Comparison of ENCODE assay signal across 19 cellular contexts in genomic region chr5:1378866-1379659, GRCh38. TPM values are rescaled to one million over a fixed set of nuclear protein-coding genes. Genes with fewer than 3 reads are reported as not detected.
DNase-seq lines count a peak whose midpoint lies in the region; FAIRE-seq and TF ChIP-seq lines count a peak whose summit lies in the region.
"Had no signal": no experiment of that assay in that cellular context is flagged by ENCODE, and none has a peak within 500 bp of the region (broad histone marks: within the 10 kb centered on the region; RNA-seq: fewer than 3 reads in every experiment).

No MANE protein-coding gene starts in this region.

- H3K9ac ChIP-seq in kidney (ENCODE audit: low read length in 2 of 2), result no peak overlapping the region
- H3K9ac ChIP-seq: BLaER1 treated with 17β-estradiol and CSF1 and Interleukin-3, amounts not matched to agents 10 nM and 100 nM had no signal

- no peaks in the 10 kb centered on the region for H3K36me3 Mint-ChIP-seq in activated naive CD4-positive, alpha-beta T cell treated with anti-CD3 and anti-CD28 coated beads, Interleukin-2, amount 50 U/mL, for 24 hours
- H3K36me3 Mint-ChIP-seq in activated naive CD4-positive, alpha-beta T cell treated with anti-CD3 and anti-CD28 coated beads, Interleukin-2, amount 10 ng/mL, durations not matched to agents 7 days and 5 days, result no peaks in the 10 kb centered on the region

- peak overlapping the region; percentile 19 for H3K27ac Mint-ChIP-seq in activated naive CD4-positive, alpha-beta T cell treated with anti-CD3 and anti-CD28 coated beads, Interleukin-2, amount 50 U/mL, for 24 hours
- H3K27ac Mint-ChIP-seq in activated naive CD4-positive, alpha-beta T cell treated with anti-CD3 and anti-CD28 coated beads, Interleukin-2, amount 10 ng/mL, durations not matched to agents 7 days and 5 days, result no peak overlapping the region
- H3K27ac Mint-ChIP-seq: GM23338, H9 had no signal

- FAIRE-seq in kidney (lab: Jason Lieb, UNC), result no peak
- FAIRE-seq: G401.6, GM12891 had no signal

- no peaks in the 10 kb centered on the region for H3K27me3 Mint-ChIP-seq in activated naive CD4-positive, alpha-beta T cell treated with anti-CD3 and anti-CD28 coated beads, Interleukin-2, amount 50 U/mL, for 24 hours
- peaks cover 25% of the 10 kb centered on the region for H3K27me3 Mint-ChIP-seq in activated naive CD4-positive, alpha-beta T cell treated with anti-CD3 and anti-CD28 coated beads, Interleukin-2, amount 10 ng/mL, durations not matched to agents 7 days and 5 days
- H3K27me3 Mint-ChIP-seq: CD4-positive, alpha-beta T cell had no signal

- H3K27ac ChIP-seq in kidney (ENCODE audit: low read depth in 2 of 2, low read length in 2 of 2), result no peak overlapping the region
- H3K27ac ChIP-seq: BLaER1 treated with 17β-estradiol and CSF1 and Interleukin-3, amounts not matched to agents 10 nM and 100 nM had no signal

- peaks cover 6% of the 10 kb centered on the region for H3K27me3 ChIP-seq in H7 (ENCODE audit: control insufficient read depth, insufficient read depth, low read length)

- H3K9me3 ChIP-seq in kidney (ENCODE audit: control insufficient read depth in 1 of 2, low read length in 2 of 2), result no peaks in the 10 kb centered on the region

- H3K36me3 ChIP-seq in H7 (replicated peaks; ENCODE audit: control insufficient read depth, insufficient read depth, low read length) (no peaks in the 10 kb centered on the region), kidney (ENCODE audit: control insufficient read depth in 1 of 2, insufficient read depth in 2 of 2, low read length in 2 of 2) (no peaks in the 10 kb centered on the region)

- TF ChIP-seq CTCF in kidney (IDR thresholded peaks at IDR 0.05; ENCODE audit: borderline replicate concordance, extremely low read depth, insufficient read depth), result no peak

- H3K4me3 ChIP-seq in H7 (ENCODE audit: insufficient read depth, low read depth, low read length), result no peak overlapping the region
- H3K4me3 ChIP-seq in kidney (ENCODE audit: low read length in 2 of 2), result no peak overlapping the region
- H3K4me3 ChIP-seq: BLaER1 treated with 17β-estradiol and CSF1 and Interleukin-3, amounts not matched to agents 10 nM and 100 nM; GM23338 had no signal

- H3K9me3 Mint-ChIP-seq in activated naive CD4-positive, alpha-beta T cell treated with anti-CD3 and anti-CD28 coated beads, Interleukin-2, amount 50 U/mL, for 24 hours, result no peaks in the 10 kb centered on the region
- peaks cover 5% of the 10 kb centered on the region for H3K9me3 Mint-ChIP-seq in activated naive CD4-positive, alpha-beta T cell treated with anti-CD3 and anti-CD28 coated beads, Interleukin-2, amount 10 ng/mL, durations not matched to agents 7 days and 5 days
- H3K9me3 Mint-ChIP-seq: CD4-positive, alpha-beta T cell had no signal

- H3K4me1 ChIP-seq in kidney (ENCODE audit: control insufficient read depth in 1 of 2, insufficient read depth in 1 of 2, low read depth in 1 of 2, low read length in 2 of 2), result no peaks in the 10 kb centered on the region

- intact Hi-C loops in kidney (cut with DNase I) (no loop called here), posterior vena cava (cut with DNase I) (no loop called here)

- DNase-seq in activated naive CD4-positive, alpha-beta T cell treated with anti-CD3 and anti-CD28 coated beads, Interleukin-2, amount 10 ng/mL, durations not matched to agents 7 days and 5 days, result no peak
- DNase-seq in H7 (peak; percentile 20), kidney (peak; percentile 57), posterior vena cava (ENCODE audit: low spot score) (peak; percentile 73), COR-L47 (lab: John Stamatoyannopoulos, UW) (no peak), SKM-1 treated with dmso at 0.1 percent for 144 hours (lab: John Stamatoyannopoulos, UW; ENCODE audit: unreplicated experiment) (no peak), NCI-H2171 treated with DMSO at 0.1 percent for 48 hours (lab: John Stamatoyannopoulos, UW) (no peak)
- DNase-seq: 8988T, AML-193, DMS153, DMS79 treated with DMSO at 0.1 percent for 48 hours, EL, H9 had no signal

- peaks cover 4% of the 10 kb centered on the region for H3K4me1 Mint-ChIP-seq in activated naive CD4-positive, alpha-beta T cell treated with anti-CD3 and anti-CD28 coated beads, Interleukin-2, amount 50 U/mL, for 24 hours
- peaks cover 8% of the 10 kb centered on the region for H3K4me1 Mint-ChIP-seq in activated naive CD4-positive, alpha-beta T cell treated with anti-CD3 and anti-CD28 coated beads, Interleukin-2, amount 10 ng/mL, durations not matched to agents 7 days and 5 days

- CTCF ChIA-PET in activated naive CD4-positive, alpha-beta T cell treated with anti-CD3 and anti-CD28 coated beads, Interleukin-2, amount 10 ng/mL, durations not matched to agents 7 days and 5 days (lab: Charles Lee), result interaction anchor here (1.2 to 2.5 kb wide), 10 partner anchors 24 to 274 kb away, joined by 3 to 9 read pairs (median 4); no protein-coding TSS in a partner anchor

- no peak overlapping the region for H3K4me3 Mint-ChIP-seq in activated naive CD4-positive, alpha-beta T cell treated with anti-CD3 and anti-CD28 coated beads, Interleukin-2, amount 50 U/mL, for 24 hours
- H3K4me3 Mint-ChIP-seq in activated naive CD4-positive, alpha-beta T cell treated with anti-CD3 and anti-CD28 coated beads, Interleukin-2, amount 10 ng/mL, durations not matched to agents 7 days and 5 days, result no peak overlapping the region
- H3K4me3 Mint-ChIP-seq: CD4-positive, alpha-beta T cell; GM23338; H9 had no signal

RNA-seq across cellular contexts. Expression of gene CLPTM1L, which starts 34.2 kb away (rescaled TPM):
- total RNA-seq in H7 (2014; rRNA removed; shearing (Covaris generic)), result 171 and 173 TPM in 2 replicates
- total RNA-seq in kidney (96.6 TPM), posterior vena cava (10 to 100 TPM; 56.5 to 65.9 TPM)
- polyA plus RNA-seq in kidney (ENCODE audit: insufficient read depth, low read depth, low replicate concordance), result 135 TPM

Comparison
In these comparisons a context has a peak if more than half of its experiments do, and no peak if none do; other contexts are left out.
1. DNase-seq: peak in H7 (single experiment), kidney (single experiment) and posterior vena cava (single experiment); none in activated naive CD4-positive, alpha-beta T cell treated with anti-CD3 and anti-CD28 coated beads, Interleukin-2, amount 10 ng/mL, durations not matched to agents 7 days and 5 days (single experiment), COR-L47 (single experiment), SKM-1 treated with dmso at 0.1 percent for 144 hours (single experiment) and NCI-H2171 treated with DMSO at 0.1 percent for 48 hours (single experiment).